In the genomic region with DNA sequence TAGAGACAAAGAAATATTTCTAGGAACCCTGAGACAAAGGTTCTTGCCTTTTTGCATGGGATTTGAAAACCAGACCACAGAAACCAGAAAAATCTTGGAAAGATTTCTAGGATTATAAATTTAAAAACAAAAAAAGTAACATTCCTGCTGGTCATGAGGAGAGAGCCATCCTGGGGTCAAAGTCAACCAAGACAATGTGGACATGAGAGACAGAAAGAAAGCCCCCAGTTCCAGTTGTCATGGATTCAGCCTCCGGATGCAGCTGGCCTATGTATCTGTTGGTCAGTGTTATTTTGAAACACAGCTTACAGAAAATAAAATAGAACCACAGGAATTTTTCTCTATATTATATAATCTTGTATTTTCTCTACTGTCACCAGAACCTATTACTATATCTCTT, we compare ENCODE assay signal across 19 cellular contexts.
"Had no signal": no experiment of that assay in that cellular context is flagged by ENCODE, and none has a peak within 500 bp of the region (broad histone marks: within the 10 kb centered on the region; RNA-seq: fewer than 3 reads in every experiment).

No MANE protein-coding gene starts in this region.

- H3K27ac ChIP-seq: esophagus muscularis mucosa, ovary, psoas muscle, sigmoid colon, skin epidermis, spleen, thoracic aorta, tibial nerve, upper lobe of left lung had no signal

- H3K27me3 ChIP-seq: esophagus muscularis mucosa, ovary, sigmoid colon, spleen, tibial nerve, upper lobe of left lung had no signal

- H3K9me3 ChIP-seq: ovary had no signal

- DNase-seq: effector CD8-positive, alpha-beta T cell; head of caudate nucleus; kidney; mucosa of descending colon; natural killer cell; occipital lobe; ovary; posterior cingulate gyrus; psoas muscle; right cardiac atrium; sigmoid colon; spleen; stimulated activated naive B cell treated with anti-CD40 and anti-IgM and Interleukin-4, amounts not matched to agents 10 μg/mL and 1 μg/mL and 100 μg/mL, for 72 hours had no signal

- H3K36me3 ChIP-seq: esophagus muscularis mucosa, ovary, sigmoid colon, spleen, thoracic aorta, tibial nerve, upper lobe of left lung had no signal

- H3K4me3 ChIP-seq: esophagus muscularis mucosa, lung, mucosa of descending colon, ovary, psoas muscle, sigmoid colon, skin epidermis, spleen, thoracic aorta, tibial nerve, upper lobe of left lung had no signal

- H3K4me1 ChIP-seq: esophagus muscularis mucosa, psoas muscle, sigmoid colon, spleen, tibial nerve, upper lobe of left lung had no signal
